In the genomic region with DNA sequence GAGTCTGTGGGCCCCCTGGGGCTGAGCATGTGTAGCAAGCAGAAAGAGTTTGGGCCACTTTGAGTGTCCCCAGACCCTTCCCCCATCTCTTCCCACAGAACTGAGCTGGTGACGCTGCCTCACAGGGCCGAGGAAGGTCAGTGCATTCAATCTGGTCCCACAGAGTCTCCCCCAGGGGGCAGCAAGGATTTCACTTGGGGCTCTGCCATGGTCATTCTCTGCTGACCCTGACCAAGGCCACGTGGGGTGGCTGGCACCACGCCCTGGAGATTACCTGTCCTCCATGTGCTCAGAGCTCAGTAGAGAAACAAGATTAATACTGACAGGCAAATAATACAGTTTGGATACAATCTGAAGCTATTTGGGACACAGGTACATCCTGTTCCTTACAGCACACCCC, we compare ENCODE assay signal across 1 cellular context.
TF ChIP-seq lines count a peak whose summit lies in the region.

No MANE protein-coding gene starts in this region.

TF ChIP-seq in GM23338, 12 proteins besides CTCF, POLR2A, EP300 and RAD21 (continued from another document):
- TF ChIP-seq, protein P1, sequence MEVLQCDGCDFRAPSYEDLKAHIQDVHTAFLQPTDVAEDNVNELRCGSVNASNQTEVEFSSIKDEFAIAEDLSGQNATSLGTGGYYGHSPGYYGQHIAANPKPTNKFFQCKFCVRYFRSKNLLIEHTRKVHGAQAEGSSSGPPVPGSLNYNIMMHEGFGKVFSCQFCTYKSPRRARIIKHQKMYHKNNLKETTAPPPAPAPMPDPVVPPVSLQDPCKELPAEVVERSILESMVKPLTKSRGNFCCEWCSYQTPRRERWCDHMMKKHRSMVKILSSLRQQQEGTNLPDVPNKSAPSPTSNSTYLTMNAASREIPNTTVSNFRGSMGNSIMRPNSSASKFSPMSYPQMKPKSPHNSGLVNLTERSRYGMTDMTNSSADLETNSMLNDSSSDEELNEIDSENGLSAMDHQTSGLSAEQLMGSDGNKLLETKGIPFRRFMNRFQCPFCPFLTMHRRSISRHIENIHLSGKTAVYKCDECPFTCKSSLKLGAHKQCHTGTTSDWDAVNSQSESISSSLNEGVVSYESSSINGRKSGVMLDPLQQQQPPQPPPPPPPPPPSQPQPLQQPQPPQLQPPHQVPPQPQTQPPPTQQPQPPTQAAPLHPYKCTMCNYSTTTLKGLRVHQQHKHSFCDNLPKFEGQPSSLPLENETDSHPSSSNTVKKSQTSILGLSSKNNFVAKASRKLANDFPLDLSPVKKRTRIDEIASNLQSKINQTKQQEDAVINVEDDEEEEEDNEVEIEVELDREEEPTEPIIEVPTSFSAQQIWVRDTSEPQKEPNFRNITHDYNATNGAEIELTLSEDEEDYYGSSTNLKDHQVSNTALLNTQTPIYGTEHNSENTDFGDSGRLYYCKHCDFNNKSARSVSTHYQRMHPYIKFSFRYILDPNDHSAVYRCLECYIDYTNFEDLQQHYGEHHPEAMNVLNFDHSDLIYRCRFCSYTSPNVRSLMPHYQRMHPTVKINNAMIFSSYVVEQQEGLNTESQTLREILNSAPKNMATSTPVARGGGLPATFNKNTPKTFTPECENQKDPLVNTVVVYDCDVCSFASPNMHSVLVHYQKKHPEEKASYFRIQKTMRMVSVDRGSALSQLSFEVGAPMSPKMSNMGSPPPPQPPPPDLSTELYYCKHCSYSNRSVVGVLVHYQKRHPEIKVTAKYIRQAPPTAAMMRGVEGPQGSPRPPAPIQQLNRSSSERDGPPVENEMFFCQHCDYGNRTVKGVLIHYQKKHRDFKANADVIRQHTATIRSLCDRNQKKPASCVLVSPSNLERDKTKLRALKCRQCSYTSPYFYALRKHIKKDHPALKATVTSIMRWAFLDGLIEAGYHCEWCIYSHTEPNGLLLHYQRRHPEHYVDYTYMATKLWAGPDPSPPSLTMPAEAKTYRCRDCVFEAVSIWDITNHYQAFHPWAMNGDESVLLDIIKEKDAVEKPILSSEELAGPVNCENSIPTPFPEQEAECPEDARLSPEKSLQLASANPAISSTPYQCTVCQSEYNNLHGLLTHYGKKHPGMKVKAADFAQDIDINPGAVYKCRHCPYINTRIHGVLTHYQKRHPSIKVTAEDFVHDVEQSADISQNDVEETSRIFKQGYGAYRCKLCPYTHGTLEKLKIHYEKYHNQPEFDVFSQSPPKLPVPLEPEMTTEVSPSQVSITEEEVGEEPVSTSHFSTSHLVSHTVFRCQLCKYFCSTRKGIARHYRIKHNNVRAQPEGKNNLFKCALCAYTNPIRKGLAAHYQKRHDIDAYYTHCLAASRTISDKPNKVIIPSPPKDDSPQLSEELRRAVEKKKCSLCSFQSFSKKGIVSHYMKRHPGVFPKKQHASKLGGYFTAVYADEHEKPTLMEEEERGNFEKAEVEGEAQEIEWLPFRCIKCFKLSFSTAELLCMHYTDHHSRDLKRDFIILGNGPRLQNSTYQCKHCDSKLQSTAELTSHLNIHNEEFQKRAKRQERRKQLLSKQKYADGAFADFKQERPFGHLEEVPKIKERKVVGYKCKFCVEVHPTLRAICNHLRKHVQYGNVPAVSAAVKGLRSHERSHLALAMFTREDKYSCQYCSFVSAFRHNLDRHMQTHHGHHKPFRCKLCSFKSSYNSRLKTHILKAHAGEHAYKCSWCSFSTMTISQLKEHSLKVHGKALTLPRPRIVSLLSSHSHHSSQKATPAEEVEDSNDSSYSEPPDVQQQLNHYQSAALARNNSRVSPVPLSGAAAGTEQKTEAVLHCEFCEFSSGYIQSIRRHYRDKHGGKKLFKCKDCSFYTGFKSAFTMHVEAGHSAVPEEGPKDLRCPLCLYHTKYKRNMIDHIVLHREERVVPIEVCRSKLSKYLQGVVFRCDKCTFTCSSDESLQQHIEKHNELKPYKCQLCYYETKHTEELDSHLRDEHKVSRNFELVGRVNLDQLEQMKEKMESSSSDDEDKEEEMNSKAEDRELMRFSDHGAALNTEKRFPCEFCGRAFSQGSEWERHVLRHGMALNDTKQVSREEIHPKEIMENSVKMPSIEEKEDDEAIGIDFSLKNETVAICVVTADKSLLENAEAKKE (CRISPR knock-in tag; IDR thresholded peaks at IDR 0.05), result no peak
- TF ChIP-seq, protein P2, sequence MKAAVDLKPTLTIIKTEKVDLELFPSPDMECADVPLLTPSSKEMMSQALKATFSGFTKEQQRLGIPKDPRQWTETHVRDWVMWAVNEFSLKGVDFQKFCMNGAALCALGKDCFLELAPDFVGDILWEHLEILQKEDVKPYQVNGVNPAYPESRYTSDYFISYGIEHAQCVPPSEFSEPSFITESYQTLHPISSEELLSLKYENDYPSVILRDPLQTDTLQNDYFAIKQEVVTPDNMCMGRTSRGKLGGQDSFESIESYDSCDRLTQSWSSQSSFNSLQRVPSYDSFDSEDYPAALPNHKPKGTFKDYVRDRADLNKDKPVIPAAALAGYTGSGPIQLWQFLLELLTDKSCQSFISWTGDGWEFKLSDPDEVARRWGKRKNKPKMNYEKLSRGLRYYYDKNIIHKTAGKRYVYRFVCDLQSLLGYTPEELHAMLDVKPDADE (IDR thresholded peaks at IDR 0.05), result no peak
- TF ChIP-seq STAT1 (IDR thresholded peaks at IDR 0.05; ENCODE audit: unreplicated experiment) (no peak), ZNF114 (CRISPR knock-in tag; IDR thresholded peaks at IDR 0.05) (no peak), EZH2phosphoT487 (IDR thresholded peaks at IDR 0.05; ENCODE audit: unreplicated experiment) (no peak), POLR2AphosphoS5 (IDR thresholded peaks at IDR 0.05; ENCODE audit: low read depth) (no peak), ZNF331 (CRISPR knock-in tag; IDR thresholded peaks at IDR 0.05; ENCODE audit: low read depth) (no peak), JUNB (IDR thresholded peaks at IDR 0.05; ENCODE audit: unreplicated experiment) (no peak), EZH2 (IDR thresholded peaks at IDR 0.05; ENCODE audit: low read depth, unreplicated experiment) (no peak), CREB1 (CRISPR knock-in tag; IDR thresholded peaks at IDR 0.05; ENCODE audit: low read depth) (no peak)
- TF ChIP-seq, protein P3, sequence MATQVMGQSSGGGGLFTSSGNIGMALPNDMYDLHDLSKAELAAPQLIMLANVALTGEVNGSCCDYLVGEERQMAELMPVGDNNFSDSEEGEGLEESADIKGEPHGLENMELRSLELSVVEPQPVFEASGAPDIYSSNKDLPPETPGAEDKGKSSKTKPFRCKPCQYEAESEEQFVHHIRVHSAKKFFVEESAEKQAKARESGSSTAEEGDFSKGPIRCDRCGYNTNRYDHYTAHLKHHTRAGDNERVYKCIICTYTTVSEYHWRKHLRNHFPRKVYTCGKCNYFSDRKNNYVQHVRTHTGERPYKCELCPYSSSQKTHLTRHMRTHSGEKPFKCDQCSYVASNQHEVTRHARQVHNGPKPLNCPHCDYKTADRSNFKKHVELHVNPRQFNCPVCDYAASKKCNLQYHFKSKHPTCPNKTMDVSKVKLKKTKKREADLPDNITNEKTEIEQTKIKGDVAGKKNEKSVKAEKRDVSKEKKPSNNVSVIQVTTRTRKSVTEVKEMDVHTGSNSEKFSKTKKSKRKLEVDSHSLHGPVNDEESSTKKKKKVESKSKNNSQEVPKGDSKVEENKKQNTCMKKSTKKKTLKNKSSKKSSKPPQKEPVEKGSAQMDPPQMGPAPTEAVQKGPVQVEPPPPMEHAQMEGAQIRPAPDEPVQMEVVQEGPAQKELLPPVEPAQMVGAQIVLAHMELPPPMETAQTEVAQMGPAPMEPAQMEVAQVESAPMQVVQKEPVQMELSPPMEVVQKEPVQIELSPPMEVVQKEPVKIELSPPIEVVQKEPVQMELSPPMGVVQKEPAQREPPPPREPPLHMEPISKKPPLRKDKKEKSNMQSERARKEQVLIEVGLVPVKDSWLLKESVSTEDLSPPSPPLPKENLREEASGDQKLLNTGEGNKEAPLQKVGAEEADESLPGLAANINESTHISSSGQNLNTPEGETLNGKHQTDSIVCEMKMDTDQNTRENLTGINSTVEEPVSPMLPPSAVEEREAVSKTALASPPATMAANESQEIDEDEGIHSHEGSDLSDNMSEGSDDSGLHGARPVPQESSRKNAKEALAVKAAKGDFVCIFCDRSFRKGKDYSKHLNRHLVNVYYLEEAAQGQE (IDR thresholded peaks at IDR 0.05; ENCODE audit: unreplicated experiment), result no peak
